ENCODE assay signal across 22 cellular contexts in the genomic region with DNA sequence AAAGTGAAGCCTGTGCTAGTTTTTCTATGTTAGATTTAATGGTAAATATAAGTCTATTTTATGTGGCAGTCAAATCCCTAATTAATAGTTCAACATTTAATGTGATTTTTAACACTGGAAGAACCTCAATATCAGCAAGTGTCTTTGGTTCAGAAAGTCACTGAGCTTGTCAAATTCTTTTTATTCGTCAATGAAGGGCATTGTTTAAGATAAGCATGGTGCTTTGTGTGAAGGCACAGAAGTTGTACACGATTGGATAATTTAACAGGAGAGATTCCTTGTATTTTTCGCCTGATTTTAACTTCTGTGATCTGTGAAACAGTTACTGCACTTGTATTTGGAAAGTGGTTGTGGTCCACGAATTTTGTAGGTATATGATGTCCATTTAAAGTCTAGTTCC. TPM values are rescaled to one million over a fixed set of nuclear protein-coding genes. Genes with fewer than 3 reads are reported as not detected.
DNase-seq lines count a peak whose midpoint lies in the region; ATAC-seq and TF ChIP-seq lines count a peak whose summit lies in the region.
"Had no signal": no experiment of that assay in that cellular context is flagged by ENCODE, and none has a peak within 500 bp of the region (broad histone marks: within the 10 kb centered on the region; RNA-seq: fewer than 3 reads in every experiment).

No MANE protein-coding gene starts in this region.

- no peak for TF ChIP-seq EP300 in upper lobe of left lung (IDR thresholded peaks at IDR 0.05)

- DNase-seq in foreskin melanocyte (peak; percentile 24), medulla oblongata (ENCODE audit: extremely low spot score) (peak; percentile 53), superior temporal gyrus (ENCODE audit: extremely low spot score) (peak; percentile 44), upper lobe of left lung (no peak)
- DNase-seq: 8988T; ACHN; BE2C; C1 segment of cervical spinal cord; CD4-positive, alpha-beta memory T cell; CD4-positive, CD25-positive, alpha-beta regulatory T cell; CD8-positive, alpha-beta memory T cell; COR-L47; DMS 273 treated with DMSO at 0.1 percent for 48 hours; DMS153; DMS53; DMS79; DND-41; EL; GDM1 had no signal

- H3K27ac ChIP-seq in upper lobe of left lung = no peak overlapping the region
- H3K27ac ChIP-seq: BLaER1 had no signal

- H3K27me3 ChIP-seq in upper lobe of left lung = no peaks in the 10 kb centered on the region
- H3K27me3 ChIP-seq: BE2C, BLaER1 had no signal

- H3K4me1 ChIP-seq in upper lobe of left lung = peaks cover 0 to 3% (median 0%) of the 10 kb centered on the region in 4 donors
- H3K4me1 ChIP-seq: BE2C, BLaER1 had no signal

- no peak overlapping the region for H3K4me3 ChIP-seq in upper lobe of left lung
- H3K4me3 ChIP-seq: BLaER1 had no signal

- 92 to 97% methylated on average over 4 of the region's 4 CpGs for WGBS in upper lobe of left lung, 2 donors

- no peak for TF ChIP-seq CTCF in upper lobe of left lung (IDR thresholded peaks at IDR 0.05)

- ATAC-seq in GM21576 (IDR thresholded peaks at IDR 0.05; ENCODE audit: unreplicated experiment) (no peak), GM21423 (IDR thresholded peaks at IDR 0.05; ENCODE audit: unreplicated experiment) (no peak), upper lobe of left lung (ENCODE audit: low FRiP score in 2 of 2) (no peak)

- H3K36me3 ChIP-seq in upper lobe of left lung = peaks cover 0 to 12% (median 5%) of the 10 kb centered on the region in 4 donors

- TF ChIP-seq POLR2A in upper lobe of left lung (IDR thresholded peaks at IDR 0.05) = no peak

- no peaks in the 10 kb centered on the region for H3K9me3 ChIP-seq in upper lobe of left lung
- H3K9me3 ChIP-seq: BE2C, BLaER1 had no signal

RNA-seq across cellular contexts. Expression of gene RB1, which starts 30.2 kb away (rescaled TPM):
- 10 to 100 TPM; 20.2 to 46.6 (median 32.9) TPM for total RNA-seq in upper lobe of left lung

RNA-seq across cellular contexts. Expression of gene ITM2B, which starts 40.3 kb away (rescaled TPM):
- 100 to 1,000 TPM in 5 of 6 donors, 10 to 100 TPM in 1; 90.1 to 854 (median 640) TPM for total RNA-seq in upper lobe of left lung

Comparison
In these comparisons a context has a peak if more than half of its experiments do, and no peak if none do; other contexts are left out.
1. DNase-seq: peak in foreskin melanocyte (single experiment), medulla oblongata (single experiment) and superior temporal gyrus (single experiment); none in upper lobe of left lung (0 of 2).